Comparison of ENCODE assay signal across 18 cellular contexts in genomic region chr3:77506384-77506783, GRCh38.
DNase-seq lines count a peak whose midpoint lies in the region; ATAC-seq, FAIRE-seq and TF ChIP-seq lines count a peak whose summit lies in the region.
"Had no signal": no experiment of that assay in that cellular context is flagged by ENCODE, and none has a peak within 500 bp of the region (broad histone marks: within the 10 kb centered on the region; RNA-seq: fewer than 3 reads in every experiment).

No MANE protein-coding gene starts in this region.

- WGBS in endodermal cell (ENCODE audit: insufficient coverage in 1 of 2, insufficient read length in 1 of 2), 2 experiments: 83 to 90% methylated on average over 4 to 5 of the region's 5 CpGs
- WGBS in pancreas, 2 donors: 50 to 68% methylated on average over 5 of the region's 5 CpGs

- H3K27me3 Mint-ChIP-seq in HFFc6 (ENCODE audit: insufficient read depth) (peaks cover 2% of the 10 kb centered on the region; the same call in 1 of the 2 replicates), endodermal cell (ENCODE audit: insufficient read depth) (no peaks in the 10 kb centered on the region), nephron progenitor cell (ENCODE audit: low read depth, poor library complexity) (no peaks in the 10 kb centered on the region)
- H3K27me3 Mint-ChIP-seq: CD4-positive, alpha-beta T cell; IgD-negative memory B cell had no signal

- H3K9me3 Mint-ChIP-seq in HFFc6 (no peaks in the 10 kb centered on the region; the same call in 1 of the 2 replicates), endodermal cell (no peaks in the 10 kb centered on the region), nephron progenitor cell (no peaks in the 10 kb centered on the region)

- CTCF ChIA-PET in A673 (lab: Charles Lee): no interaction called here

- no peak overlapping the region for H3K9ac ChIP-seq in endodermal cell (ENCODE audit: extremely low read depth, low read length, poor library complexity, severe bottlenecking)

- ATAC-seq in GM18502 (IDR thresholded peaks at IDR 0.05; ENCODE audit: poor library complexity, unreplicated experiment) (no peak), GM18867 (IDR thresholded peaks at IDR 0.05; ENCODE audit: unreplicated experiment) (no peak), pancreas (no peak)
- ATAC-seq: SK-N-SH treated with all-trans-retinoic acid at 6 μM for 48 hours had no signal

- DNase-seq in A673 (ENCODE audit: low spot score) (peak; percentile 51), HFFc6 (peak; percentile 11), endodermal cell (no peak), nephron progenitor cell (no peak), pancreas (no peak)
- DNase-seq: AML-193; CD4-positive, alpha-beta T cell; H7; NCI-H1105; NCI-H187; NCI-H2171; NCI-H446; Right ventricle myocardium superior had no signal

- no peaks in the 10 kb centered on the region for H3K9me3 ChIP-seq in A673 (ENCODE audit: low read depth, low read length, poor library complexity, severe bottlenecking)
- H3K9me3 ChIP-seq in endodermal cell (ENCODE audit: control insufficient read depth, low read length): no peaks in the 10 kb centered on the region
- H3K9me3 ChIP-seq in pancreas: no peaks in the 10 kb centered on the region

- no peak overlapping the region for H3K27ac Mint-ChIP-seq in HFFc6
- no peak overlapping the region for H3K27ac Mint-ChIP-seq in endodermal cell
- H3K27ac Mint-ChIP-seq in nephron progenitor cell: no peak overlapping the region
- H3K27ac Mint-ChIP-seq: CD4-positive, alpha-beta T cell; IgD-negative memory B cell had no signal

- H3K4me1 Mint-ChIP-seq in HFFc6 (ENCODE audit: low read depth) (no peaks in the 10 kb centered on the region), endodermal cell (peaks cover 7% of the 10 kb centered on the region), nephron progenitor cell (no peaks in the 10 kb centered on the region)
- H3K4me1 Mint-ChIP-seq: IgD-negative memory B cell had no signal

- no peak overlapping the region for H3K27ac ChIP-seq in A673 (ENCODE audit: low read depth, low read length, poor library complexity, severe bottlenecking)
- H3K27ac ChIP-seq in C4-2B: no peak overlapping the region
- H3K27ac ChIP-seq in endodermal cell (ENCODE audit: low read depth, low read length): no peak overlapping the region
- H3K27ac ChIP-seq in pancreas: no peak overlapping the region

- H3K4me3 Mint-ChIP-seq in HFFc6 (no peak overlapping the region), endodermal cell (no peak overlapping the region), nephron progenitor cell (no peak overlapping the region)
- H3K4me3 Mint-ChIP-seq: CD4-positive, alpha-beta T cell; IgD-negative memory B cell had no signal

- BruUV-seq in A673 (replicated peaks; lab: Mats Ljungman, UMichigan): no TSS peak

- POLR2A ChIA-PET in A673 (lab: Charles Lee; ENCODE audit: low non-redundant PET): no interaction called here

- TF ChIP-seq CTCF in A673 (conservative IDR thresholded peaks at IDR 0.05; ENCODE audit: low read depth, low read length) (peak; percentile 38), C4-2B (conservative IDR thresholded peaks at IDR 0.05) (0 out of 2 replicates have a peak, but pooled peaks have one; percentile 4), HFFc6 (IDR thresholded peaks at IDR 0.05) (no peak; the same call in 1 of the 2 replicates), endodermal cell (conservative IDR thresholded peaks at IDR 0.05) (peak; percentile 32), nephron progenitor cell (IDR thresholded peaks at IDR 0.05) (no peak), pancreas (IDR thresholded peaks at IDR 0.05) (no peak)

- H3K4me1 ChIP-seq in A673 (ENCODE audit: insufficient read depth, low read length, poor library complexity, severe bottlenecking) (no peaks in the 10 kb centered on the region), endodermal cell (ENCODE audit: control insufficient read depth, insufficient read depth, low read length) (no peaks in the 10 kb centered on the region), pancreas (no peaks in the 10 kb centered on the region)

- H3K36me3 ChIP-seq in A673 (ENCODE audit: insufficient read depth, low read length, poor library complexity, severe bottlenecking): no peaks in the 10 kb centered on the region
- no peaks in the 10 kb centered on the region for H3K36me3 ChIP-seq in endodermal cell (ENCODE audit: control insufficient read depth, insufficient read depth, low read length)
- H3K36me3 ChIP-seq in pancreas: no peaks in the 10 kb centered on the region

- H3K27me3 ChIP-seq in A673 (replicated peaks; ENCODE audit: insufficient read depth, low read depth, low read length, poor library complexity) (no peaks in the 10 kb centered on the region), endodermal cell (ENCODE audit: control insufficient read depth, insufficient read depth, low read length, poor library complexity, severe bottlenecking) (no peaks in the 10 kb centered on the region), pancreas (no peaks in the 10 kb centered on the region)

- intact Hi-C loops in A673 (cut with micrococcal nuclease; ENCODE audit: unreplicated experiment) (loop anchor here (10.0 kb wide), 1 partner anchor 162 kb away; no protein-coding TSS in a partner anchor), pancreas (cut with DNase I) (no loop called here)

- no peak for FAIRE-seq in pancreas (lab: Jason Lieb, UNC)

- H3K4me3 ChIP-seq in A673 (ENCODE audit: low read depth, low read length, poor library complexity, severe bottlenecking) (no peak overlapping the region), endodermal cell (ENCODE audit: low read length) (no peak overlapping the region), pancreas (no peak overlapping the region)

- H3K36me3 Mint-ChIP-seq in HFFc6 (ENCODE audit: low read depth): no peaks in the 10 kb centered on the region
- no peaks in the 10 kb centered on the region for H3K36me3 Mint-ChIP-seq in endodermal cell (ENCODE audit: low read depth)
- no peaks in the 10 kb centered on the region for H3K36me3 Mint-ChIP-seq in nephron progenitor cell (ENCODE audit: low read depth)
- H3K36me3 Mint-ChIP-seq: IgD-negative memory B cell had no signal

Comparison
In these comparisons a context has a peak if more than half of its experiments do, and no peak if none do; other contexts are left out.
1. DNase-seq: peak in A673 (single experiment) and HFFc6 (single experiment); none in endodermal cell (single experiment), nephron progenitor cell (single experiment) and pancreas (0 of 6).
2. CTCF ChIP-seq: peak in A673 (single experiment), C4-2B (single experiment) and endodermal cell (single experiment); none in HFFc6 (single experiment), nephron progenitor cell (single experiment) and pancreas (0 of 4).